In the genomic region with DNA sequence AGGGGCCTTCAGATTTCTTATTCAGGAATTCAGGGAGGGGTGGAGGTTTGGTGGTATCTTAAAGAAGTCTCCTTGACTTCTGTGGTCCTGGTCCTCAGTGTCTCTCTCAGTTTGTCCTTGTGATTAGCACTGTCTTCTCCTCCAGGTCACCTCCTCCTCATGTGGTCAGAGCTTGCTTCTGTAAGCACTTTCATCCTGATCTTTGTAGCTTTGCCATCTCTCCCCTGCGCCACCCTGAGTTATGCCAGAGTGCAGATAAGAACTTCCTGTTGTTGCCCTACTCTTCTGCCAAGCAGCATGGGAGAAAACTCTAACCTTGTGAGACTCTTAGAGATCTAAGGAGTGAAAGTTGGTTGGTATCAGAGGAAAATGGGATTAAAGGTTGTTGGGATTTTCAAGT, we compare ENCODE assay signal across 15 cellular contexts. TPM values are rescaled to one million over a fixed set of nuclear protein-coding genes. Genes with fewer than 3 reads are reported as not detected.
A peak's percentile ranks its signal among the peaks of the same experiment; 100 is the strongest.
DNase-seq lines count a peak whose midpoint lies in the region; ATAC-seq and TF ChIP-seq lines count a peak whose summit lies in the region.
"Had no signal": no experiment of that assay in that cellular context is flagged by ENCODE, and none has a peak within 500 bp of the region (broad histone marks: within the 10 kb centered on the region; RNA-seq: fewer than 3 reads in every experiment).

No MANE protein-coding gene starts in this region.

- H3K18ac ChIP-seq in IMR-90 (ENCODE audit: low read depth, low read length): peak overlapping the region; percentile 89

- H3K23ac ChIP-seq in IMR-90 (ENCODE audit: low read depth, low read length): peak overlapping the region; percentile 6; the same call in 1 of the 2 replicates

- no peak for TF ChIP-seq POLR2A in IMR-90 (IDR thresholded peaks at IDR 0.05; ENCODE audit: low read depth, low read length)

- H3K27me3 ChIP-seq in CD4-positive, alpha-beta memory T cell (ENCODE audit: insufficient read depth, low read length): no peaks in the 10 kb centered on the region
- H3K27me3 ChIP-seq in IMR-90 (ENCODE audit: control insufficient read depth, insufficient read depth, low read length): no peaks in the 10 kb centered on the region
- H3K27me3 ChIP-seq in naive thymus-derived CD4-positive, alpha-beta T cell (ENCODE audit: control insufficient read depth in 2 of 2, insufficient read depth in 2 of 2, low read length in 2 of 2): no peaks in the 10 kb centered on the region

- intact Hi-C loops in CD4-positive, alpha-beta memory T cell (cut with micrococcal nuclease): no loop called here
- intact Hi-C loops in IMR-90 (cut with micrococcal nuclease): no loop called here
- intact Hi-C loops in naive thymus-derived CD4-positive, alpha-beta T cell (cut with micrococcal nuclease): loop anchor here in 1 of 2 donors (5.0 kb wide), 1 partner anchor 56 kb away; no protein-coding TSS in a partner anchor

- H3K36me3 Mint-ChIP-seq in CD4-positive, alpha-beta memory T cell: peaks cover 0 to 2% of the 10 kb centered on the region in 2 donors
- peaks cover 24% of the 10 kb centered on the region for H3K36me3 Mint-ChIP-seq in activated naive CD8-positive, alpha-beta T cell treated with anti-CD3 and anti-CD28 coated beads, Interleukin-2, amount 50 U/mL, for 24 hours (ENCODE audit: low read depth)
- peaks cover 0 to 38% (median 0%) of the 10 kb centered on the region in 5 donors for H3K36me3 Mint-ChIP-seq in naive thymus-derived CD4-positive, alpha-beta T cell

- no peak overlapping the region for H3K9ac ChIP-seq in IMR-90 (ENCODE audit: low read depth, low read length)

- no peak overlapping the region for H3K4me2 ChIP-seq in IMR-90 (ENCODE audit: low read depth, low read length)
- H3K4me2 ChIP-seq: PC-9 had no signal

- no peak overlapping the region for H2AFZ ChIP-seq in IMR-90 (replicated peaks; ENCODE audit: low read length, poor library complexity)
- H2AFZ ChIP-seq: PC-9 had no signal

- H2BK120ac ChIP-seq in IMR-90 (ENCODE audit: low read depth, low read length): peak overlapping the region; percentile 12; the same call in 1 of the 2 replicates

- no peak overlapping the region for H2AK9ac ChIP-seq in IMR-90 (replicated peaks; ENCODE audit: low read depth, low read length, poor library complexity)

- 0 out of 2 replicates have a peak overlapping the region, but pooled peaks have one; percentile 60 for H2BK20ac ChIP-seq in IMR-90 (ENCODE audit: low read depth, low read length)

- H3K36me3 ChIP-seq in CD4-positive, alpha-beta memory T cell (ENCODE audit: insufficient read depth, low read length): no peaks in the 10 kb centered on the region
- peaks cover 16% of the 10 kb centered on the region for H3K36me3 ChIP-seq in IMR-90 (ENCODE audit: control insufficient read depth, insufficient read depth, low read length)
- H3K36me3 ChIP-seq in naive thymus-derived CD4-positive, alpha-beta T cell (ENCODE audit: control insufficient read depth in 2 of 3, insufficient read depth in 3 of 3, low read length in 3 of 3): no peaks in the 10 kb centered on the region

- peak overlapping the region; percentile 6 for H3K4ac ChIP-seq in IMR-90 (ENCODE audit: low read depth, low read length)

- peak overlapping the region; percentile 26; the same call in 1 of the 2 replicates for H4K91ac ChIP-seq in IMR-90 (ENCODE audit: insufficient read depth, low read depth, low read length)

- peak overlapping the region; percentile 10 for H2AK5ac ChIP-seq in IMR-90 (ENCODE audit: low read depth, low read length)

- peaks cover 42 to 72% (median 58%) of the 10 kb centered on the region in 4 donors for H3K4me1 Mint-ChIP-seq in CD4-positive, alpha-beta memory T cell
- H3K4me1 Mint-ChIP-seq in activated naive CD8-positive, alpha-beta T cell treated with anti-CD3 and anti-CD28 coated beads, Interleukin-2, amount 50 U/mL, for 24 hours: peaks cover 62% of the 10 kb centered on the region
- H3K4me1 Mint-ChIP-seq in naive thymus-derived CD4-positive, alpha-beta T cell: peaks cover 34 to 75% (median 64%) of the 10 kb centered on the region in 7 donors

- peak overlapping the region; percentile 76; the same call in 2 of the 3 replicates for H2BK15ac ChIP-seq in IMR-90 (ENCODE audit: low read depth, low read length)

- dilution Hi-C loops in IMR-90 (cut with HindIII; ENCODE audit: low sequenced_read_pairs, unreplicated experiment): no loop called here

- peak overlapping the region; percentile 18 for H3K14ac ChIP-seq in IMR-90 (replicated peaks; ENCODE audit: low read depth, low read length)

- H4K5ac ChIP-seq in IMR-90 (ENCODE audit: low read depth, low read length): peak overlapping the region; percentile 46; the same call in 1 of the 2 replicates

- H3K79me1 ChIP-seq in IMR-90 (ENCODE audit: low read depth in 1 of 2, low read length in 2 of 2): peaks cover 41 to 92% of the 10 kb centered on the region in 2 experiments

- H3K56ac ChIP-seq in IMR-90 (ENCODE audit: extremely low read depth, insufficient read depth, low read length): no peak overlapping the region

- no peak for TF ChIP-seq RAD21 in IMR-90 (IDR thresholded peaks at IDR 0.05; ENCODE audit: low read length)

- in situ Hi-C loops in IMR-90 (cut with MboI; ENCODE audit: low sequenced_read_pairs): no loop called here

- H3K4me1 ChIP-seq in CD4-positive, alpha-beta memory T cell (ENCODE audit: insufficient read depth, low read length): peaks cover 51% of the 10 kb centered on the region
- peaks cover 54% of the 10 kb centered on the region for H3K4me1 ChIP-seq in IMR-90 (ENCODE audit: control insufficient read depth, insufficient read depth, low read length)
- peaks cover 2 to 50% of the 10 kb centered on the region in 2 donors for H3K4me1 ChIP-seq in naive thymus-derived CD4-positive, alpha-beta T cell (ENCODE audit: control insufficient read depth in 2 of 2, insufficient read depth in 2 of 2, low read length in 2 of 2)

- peaks cover 69% of the 10 kb centered on the region for H3K9me1 ChIP-seq in IMR-90 (ENCODE audit: insufficient read depth, low read length)

- BruUV-seq in IMR-90 (replicated peaks; lab: Mats Ljungman, UMichigan): no TSS peak

- H3K27ac ChIP-seq in CD4-positive, alpha-beta memory T cell (ENCODE audit: low read depth, low read length): no peak overlapping the region
- H3K27ac ChIP-seq in IMR-90 (ENCODE audit: insufficient read depth, low read length): peak overlapping the region; percentile 19; the same call in 1 of the 2 replicates
- H3K27ac ChIP-seq in naive thymus-derived CD4-positive, alpha-beta T cell (ENCODE audit: low read depth, low read length): no peak overlapping the region
- H3K27ac ChIP-seq: PC-9 had no signal

- WGBS in IMR-90 (ENCODE audit: extremely low coverage in 2 of 2, insufficient read length in 1 of 2), 2 experiments: no CpG with 5 or more reads among the region's 1 CpG

- H4K20me1 ChIP-seq in IMR-90 (ENCODE audit: insufficient read depth, low read length): peaks cover 64% of the 10 kb centered on the region

- no peak overlapping the region for H3K4me3 ChIP-seq in CD4-positive, alpha-beta memory T cell (ENCODE audit: low read length in 2 of 2)
- no peak overlapping the region for H3K4me3 ChIP-seq in IMR-90 (ENCODE audit: insufficient read depth, low read depth, low read length)
- no peak overlapping the region for H3K4me3 ChIP-seq in naive thymus-derived CD4-positive, alpha-beta T cell (ENCODE audit: low read length)
- H3K4me3 ChIP-seq: PC-9 had no signal

- no peak for TF ChIP-seq CTCF in IMR-90 (conservative IDR thresholded peaks at IDR 0.05; ENCODE audit: low read depth, low read length)

- CTCF ChIA-PET in CD4-positive, alpha-beta memory T cell (lab: Charles Lee; ENCODE audit: partially characterized antibody): interaction anchor here (1.6 to 2.3 kb wide), 2 partner anchors 10 to 55 kb away, joined by 4 to 6 read pairs; no protein-coding TSS in a partner anchor
- CTCF ChIA-PET in IMR-90 (lab: Yijun Ruan, JAX): no interaction called here
- CTCF ChIA-PET in naive thymus-derived CD4-positive, alpha-beta T cell (lab: Charles Lee): no interaction called here

- H2BK5ac ChIP-seq in IMR-90 (ENCODE audit: low read depth, low read length, poor library complexity, severe bottlenecking): peak overlapping the region; percentile 85

- H3K9me3 Mint-ChIP-seq in CD4-positive, alpha-beta memory T cell: peaks cover 0 to 2% (median 0%) of the 10 kb centered on the region in 8 donors
- H3K9me3 Mint-ChIP-seq in activated naive CD8-positive, alpha-beta T cell treated with anti-CD3 and anti-CD28 coated beads, Interleukin-2, amount 50 U/mL, for 24 hours: peaks cover 5% of the 10 kb centered on the region
- H3K9me3 Mint-ChIP-seq in naive thymus-derived CD4-positive, alpha-beta T cell: peaks cover 0 to 2% (median 0%) of the 10 kb centered on the region in 11 donors

- H3K9me3 ChIP-seq in CD4-positive, alpha-beta memory T cell (ENCODE audit: control insufficient read depth in 1 of 2, low read length in 2 of 2): no peaks in the 10 kb centered on the region
- H3K9me3 ChIP-seq in IMR-90 (ENCODE audit: control insufficient read depth, insufficient read depth, low read length): no peaks in the 10 kb centered on the region
- H3K9me3 ChIP-seq in naive thymus-derived CD4-positive, alpha-beta T cell (ENCODE audit: control insufficient read depth in 2 of 3, low read length in 3 of 3): no peaks in the 10 kb centered on the region

- ATAC-seq in IMR-90 (ENCODE audit: low read depth): no peak
- no peak for ATAC-seq in activated naive CD8-positive, alpha-beta T cell treated with anti-CD3 and anti-CD28 coated beads, Interleukin-2, amount 50 U/mL, for 24 hours
- ATAC-seq in naive thymus-derived CD4-positive, alpha-beta T cell: peak; percentile 37
- ATAC-seq in GM19463 (IDR thresholded peaks at IDR 0.05; ENCODE audit: unreplicated experiment): no peak
- ATAC-seq in HG03196 (IDR thresholded peaks at IDR 0.05; ENCODE audit: unreplicated experiment): no peak

- peak overlapping the region; percentile 39 to 86 (median 77) for H3K27ac Mint-ChIP-seq in CD4-positive, alpha-beta memory T cell
- H3K27ac Mint-ChIP-seq in activated naive CD8-positive, alpha-beta T cell treated with anti-CD3 and anti-CD28 coated beads, Interleukin-2, amount 50 U/mL, for 24 hours: peak overlapping the region; percentile 20
- H3K27ac Mint-ChIP-seq in naive thymus-derived CD4-positive, alpha-beta T cell: peak overlapping the region; percentile 20 to 82 (median 72)

- DNase-seq in CD4-positive, alpha-beta memory T cell: no peak
- DNase-seq in IMR-90 (no peak), cortex of kidney (lab: John Stamatoyannopoulos, UW) (no peak), COLO668 (lab: John Stamatoyannopoulos, UW; ENCODE audit: unreplicated experiment) (no peak)
- DNase-seq in activated naive CD8-positive, alpha-beta T cell treated with anti-CD3 and anti-CD28 coated beads, Interleukin-2, amount 50 U/mL, for 24 hours: no peak
- DNase-seq in naive thymus-derived CD4-positive, alpha-beta T cell: peak in 2 of 9 donors; percentile 18
- DNase-seq: central memory CD4-positive, alpha-beta T cell; head of caudate nucleus; NCI-H1048; NCI-H446 treated with DMSO at 0.1 percent for 48 hours; stimulated activated CD4-positive, alpha-beta T cell treated with anti-CD3 and anti-CD28 coated beads, Interleukin-1b, Interleukin-23, amount 100 ng/mL, for 48 hours; stimulated activated CD8-positive, alpha-beta memory T cell treated with anti-CD3 and anti-CD28 coated beads, Interleukin-4, amount 100 ng/mL, for 48 hours had no signal

- peak overlapping the region in 6 of 8 donors; percentile 18 to 58 (median 48) for H3K4me3 Mint-ChIP-seq in CD4-positive, alpha-beta memory T cell
- H3K4me3 Mint-ChIP-seq in activated naive CD8-positive, alpha-beta T cell treated with anti-CD3 and anti-CD28 coated beads, Interleukin-2, amount 50 U/mL, for 24 hours: no peak overlapping the region
- peak overlapping the region in 9 of 10 donors; percentile 1 to 69 (median 46) for H3K4me3 Mint-ChIP-seq in naive thymus-derived CD4-positive, alpha-beta T cell

- POLR2A ChIA-PET in CD4-positive, alpha-beta memory T cell (lab: Charles Lee; ENCODE audit: partially characterized antibody): interaction anchor here (1.3 kb wide), 1 partner anchor 18 kb away, joined by 5 read pairs; no protein-coding TSS in a partner anchor
- POLR2A ChIA-PET in IMR-90 (lab: Charles Lee; ENCODE audit: unreplicated experiment): no interaction called here
- POLR2A ChIA-PET in naive thymus-derived CD4-positive, alpha-beta T cell (lab: Charles Lee): interaction anchor here (0.5 to 1.5 kb wide), 3 partner anchors 9 to 84 kb away, joined by 3 to 5 read pairs (median 4); no protein-coding TSS in a partner anchor

- H3K27me3 Mint-ChIP-seq in CD4-positive, alpha-beta memory T cell: no peaks in the 10 kb centered on the region
- H3K27me3 Mint-ChIP-seq in activated naive CD8-positive, alpha-beta T cell treated with anti-CD3 and anti-CD28 coated beads, Interleukin-2, amount 50 U/mL, for 24 hours: no peaks in the 10 kb centered on the region
- no peaks in the 10 kb centered on the region for H3K27me3 Mint-ChIP-seq in naive thymus-derived CD4-positive, alpha-beta T cell

- peak overlapping the region in 1 of 2 experiments; percentile 48; a peak in 1 of 4 replicates for H4K8ac ChIP-seq in IMR-90 (ENCODE audit: low read depth in 2 of 2, low read length in 2 of 2)

RNA-seq across cellular contexts. Expression of a gene that starts 30.9 kb away (rescaled TPM):
- total RNA-seq in CD4-positive, alpha-beta memory T cell: 10 to 100 TPM; 33.3 to 38.8 TPM
- 10 to 100 TPM; 10.9 to 23.1 TPM for polyA plus RNA-seq in CD4-positive, alpha-beta memory T cell
- total RNA-seq in IMR-90 (2012; rRNA removed): 285 and 336 TPM in 2 replicates
- polyA plus RNA-seq in IMR-90 (2012; rRNA removed): 141 and 170 TPM in 2 replicates
- polyA plus RNA-seq in IMR-90 (2012; cell fraction: cytosol; rRNA removed): 63.9 and 84.9 TPM in 2 replicates
- 109 and 162 TPM in 2 replicates for polyA plus RNA-seq in IMR-90 (2012; cell fraction: nucleus; rRNA removed; ENCODE audit: low replicate concordance)
- total RNA-seq in naive thymus-derived CD4-positive, alpha-beta T cell: 100 to 1,000 TPM in 1 of 5 experiments, 10 to 100 TPM in 2, 1 to 10 TPM in 2; 5.8 to 112 (median 13.4) TPM
- 1 to 10 TPM; 1.1 to 2.6 TPM for polyA plus RNA-seq in naive thymus-derived CD4-positive, alpha-beta T cell

Comparison
In these comparisons a context has a peak if more than half of its experiments do, and no peak if none do; other contexts are left out.
1. H3K27ac Mint-ChIP-seq: peak in every context shown above with its lines; median percentile 77 in CD4-positive, alpha-beta memory T cell; 72 in naive thymus-derived CD4-positive, alpha-beta T cell; 20 in activated naive CD8-positive, alpha-beta T cell treated with anti-CD3 and anti-CD28 coated beads, Interleukin-2, amount 50 U/mL, for 24 hours.